ENCODE assay signal across 19 cellular contexts in the genomic region with DNA sequence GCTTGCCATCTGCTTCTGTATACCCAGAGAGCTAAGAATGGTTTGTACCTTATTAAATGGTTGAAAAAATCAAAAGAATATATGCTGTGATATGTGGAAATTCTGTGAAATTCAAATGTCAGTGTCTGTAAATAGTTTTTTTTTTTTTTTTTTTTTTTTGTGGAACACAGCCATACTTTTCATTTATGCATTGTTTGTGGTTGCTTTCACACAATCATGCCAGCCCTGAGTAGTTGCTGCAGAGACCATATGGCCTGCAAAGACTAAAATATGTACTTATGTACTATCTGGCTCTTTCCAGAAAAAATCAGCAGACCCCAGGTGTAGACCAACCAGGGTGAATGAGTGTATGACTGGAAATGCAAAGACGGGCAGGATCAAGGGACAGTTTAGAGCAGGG.
"Had no signal": no experiment of that assay in that cellular context is flagged by ENCODE, and none has a peak within 500 bp of the region (broad histone marks: within the 10 kb centered on the region; RNA-seq: fewer than 3 reads in every experiment).

No MANE protein-coding gene starts in this region.

- H3K36me3 ChIP-seq: adrenal gland, esophagus squamous epithelium, SJSA1, suprapubic skin, upper lobe of right lung, WERI-Rb-1 had no signal

- H3K9me3 ChIP-seq: adrenal gland, esophagus squamous epithelium, SJSA1, spleen, suprapubic skin, upper lobe of right lung had no signal

- H3K27me3 Mint-ChIP-seq: activated CD4-positive, alpha-beta T cell treated with anti-CD3 and anti-CD28 coated beads for 36 hours; activated naive CD4-positive, alpha-beta T cell treated with anti-CD3 and anti-CD28 coated beads, Interleukin-2, amount 10 ng/mL, durations not matched to agents 7 days and 5 days; T-cell had no signal

- ATAC-seq: activated CD4-positive, alpha-beta T cell treated with anti-CD3 and anti-CD28 coated beads for 36 hours; sciatic nerve; T-cell had no signal

- H2AFZ ChIP-seq: hepatocyte had no signal

- H3K27ac ChIP-seq: esophagus squamous epithelium, hepatocyte, SJSA1, suprapubic skin, upper lobe of right lung, WERI-Rb-1 had no signal

- DNase-seq: activated CD4-positive, alpha-beta T cell treated with anti-CD3 and anti-CD28 coated beads for 36 hours; activated CD8-positive, alpha-beta memory T cell treated with anti-CD3 and anti-CD28 coated beads for 24 hours; activated naive CD4-positive, alpha-beta T cell treated with anti-CD3 and anti-CD28 coated beads, Interleukin-2, amount 10 ng/mL, durations not matched to agents 7 days and 5 days; adrenal gland; cerebellar nuclear complex; dorsolateral prefrontal cortex; esophagus squamous epithelium; mesendoderm; spleen; stimulated activated CD4-positive, alpha-beta T cell treated with anti-CD3 and anti-CD28 coated beads, Interleukin-1b, Interleukin-23, amount 100 ng/mL, for 48 hours; stimulated activated naive CD4-positive, alpha-beta T cell treated with Interleukin-2 at 50 U/mL for 16 hours; T-cell; upper lobe of right lung; WERI-Rb-1 had no signal

- H3K4me3 ChIP-seq: adrenal gland, dorsolateral prefrontal cortex, esophagus squamous epithelium, hepatocyte, SJSA1, spleen, suprapubic skin, upper lobe of right lung had no signal

- H3K4me3 Mint-ChIP-seq: activated CD4-positive, alpha-beta T cell treated with anti-CD3 and anti-CD28 coated beads for 36 hours; activated naive CD4-positive, alpha-beta T cell treated with anti-CD3 and anti-CD28 coated beads, Interleukin-2, amount 10 ng/mL, durations not matched to agents 7 days and 5 days; T-cell had no signal

- H3K27me3 ChIP-seq: adrenal gland, dorsolateral prefrontal cortex, esophagus squamous epithelium, hepatocyte, SJSA1, spleen, suprapubic skin, upper lobe of right lung had no signal

- H3K9me3 Mint-ChIP-seq: activated T-helper 2 cell treated with anti-CD3 and anti-CD28 coated beads, Interferon-gamma antibody, Interleukin-2, Interleukin-4, amounts not matched to agents 10 μg/mL and 5 μg/mL and 100 μg/mL, durations not matched to agents 14 hours and 24 hours and 36 hours; T-cell had no signal

- H3K4me2 ChIP-seq: hepatocyte had no signal

- H3K27ac Mint-ChIP-seq: activated CD4-positive, alpha-beta T cell treated with anti-CD3 and anti-CD28 coated beads for 36 hours; T-cell had no signal
